In the genomic region with DNA sequence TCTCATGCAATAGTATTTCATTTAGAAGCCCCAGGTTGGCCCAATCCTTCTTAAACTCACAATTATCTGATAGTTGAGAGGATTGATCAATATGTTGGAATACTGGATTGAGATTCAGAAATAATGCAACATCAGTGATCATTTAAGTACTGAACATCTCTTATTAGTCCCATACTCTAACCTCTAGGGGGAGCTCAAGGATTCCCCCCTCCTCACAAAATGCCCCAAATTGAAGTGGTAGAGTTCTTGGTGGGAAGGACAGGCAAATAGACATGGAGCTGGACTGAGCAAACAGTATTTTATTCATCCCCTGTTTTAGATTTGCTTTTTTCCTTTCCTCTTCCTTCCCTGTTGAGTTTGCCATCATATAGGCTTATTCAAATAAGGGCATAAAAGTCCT, we compare ENCODE assay signal across 10 cellular contexts.
DNase-seq lines count a peak whose midpoint lies in the region; ATAC-seq and TF ChIP-seq lines count a peak whose summit lies in the region.
"Had no signal": no experiment of that assay in that cellular context is flagged by ENCODE, and none has a peak within 500 bp of the region (broad histone marks: within the 10 kb centered on the region; RNA-seq: fewer than 3 reads in every experiment).

No MANE protein-coding gene starts in this region.

- H3K79me2 ChIP-seq in SK-N-SH (ENCODE audit: insufficient read depth) = no peaks in the 10 kb centered on the region
- no peaks in the 10 kb centered on the region for H3K79me2 ChIP-seq in smooth muscle cell (ENCODE audit: low read depth)
- H3K79me2 ChIP-seq in GM23248 (ENCODE audit: insufficient read depth) = no peaks in the 10 kb centered on the region

- no peak for DNase-seq in SK-N-SH
- DNase-seq in NB4 (ENCODE audit: low read depth) = peak; percentile 32
- DNase-seq in chondrocyte (ENCODE audit: low spot score) = no peak
- no peak for DNase-seq in smooth muscle cell (lab: John Stamatoyannopoulos, UW; ENCODE audit: unreplicated experiment)
- DNase-seq in GM23248 = no peak
- DNase-seq: activated CD4-positive, alpha-beta T cell treated with anti-CD3 and anti-CD28 coated beads for 36 hours; DMS79 treated with DMSO at 0.1 percent for 48 hours had no signal

- H3K27ac ChIP-seq in SK-N-SH (ENCODE audit: low read depth in 2 of 2, low read length in 1 of 2) (no peak overlapping the region), smooth muscle cell (ENCODE audit: low read depth) (no peak overlapping the region), GM23248 (no peak overlapping the region)

- peak; percentile 57 for TF ChIP-seq RAD21 in SK-N-SH (IDR thresholded peaks at IDR 0.05; ENCODE audit: low read length)

- TF ChIP-seq CTCF in SK-N-SH (IDR thresholded peaks at IDR 0.05) (peak; percentile 48), NB4 (IDR thresholded peaks at IDR 0.05; ENCODE audit: low read depth, low read length) (peak; percentile 56), chondrocyte (IDR thresholded peaks at IDR 0.05) (peak; percentile 71), smooth muscle cell (IDR thresholded peaks at IDR 0.05; ENCODE audit: borderline replicate concordance, insufficient read depth, poor library complexity, severe bottlenecking) (peak; percentile 25)

- no peak overlapping the region for H2AFZ ChIP-seq in SK-N-SH (ENCODE audit: low read depth)
- H2AFZ ChIP-seq in smooth muscle cell (ENCODE audit: low read depth) = no peak overlapping the region
- H2AFZ ChIP-seq in GM23248 = no peak overlapping the region

- H3K36me3 Mint-ChIP-seq in chondrocyte (ENCODE audit: low read depth) = peaks cover 4% of the 10 kb centered on the region
- H3K36me3 Mint-ChIP-seq in activated T-helper 17 cell treated with anti-CD3 and anti-CD28 coated beads, Interleukin-2, amount 50 U/mL, for 72 hours (ENCODE audit: low read depth) = no peaks in the 10 kb centered on the region

- no peak overlapping the region for H3K4me3 Mint-ChIP-seq in chondrocyte (ENCODE audit: unreplicated experiment)
- no peak overlapping the region for H3K4me3 Mint-ChIP-seq in activated T-helper 17 cell treated with anti-CD3 and anti-CD28 coated beads, Interleukin-2, amount 50 U/mL, for 72 hours
- H3K4me3 Mint-ChIP-seq: activated CD4-positive, alpha-beta T cell treated with anti-CD3 and anti-CD28 coated beads for 36 hours had no signal

- H3K27me3 Mint-ChIP-seq in chondrocyte (ENCODE audit: low read depth) = no peaks in the 10 kb centered on the region
- H3K27me3 Mint-ChIP-seq in activated T-helper 17 cell treated with anti-CD3 and anti-CD28 coated beads, Interleukin-2, amount 50 U/mL, for 72 hours = peaks cover 28% of the 10 kb centered on the region

- no peaks in the 10 kb centered on the region for H4K20me1 ChIP-seq in SK-N-SH (ENCODE audit: insufficient read depth)
- no peaks in the 10 kb centered on the region for H4K20me1 ChIP-seq in smooth muscle cell (ENCODE audit: low read depth)
- H4K20me1 ChIP-seq in GM23248 (ENCODE audit: insufficient read depth) = no peaks in the 10 kb centered on the region

- H3K4me3 ChIP-seq in SK-N-SH (ENCODE audit: low read depth in 2 of 2, low read length in 1 of 2) (no peak overlapping the region), NB4 (ENCODE audit: low read depth, low read length) (no peak overlapping the region), smooth muscle cell (no peak overlapping the region), GM23248 (no peak overlapping the region)

- no peak overlapping the region for H3K9ac ChIP-seq in SK-N-SH
- H3K9ac ChIP-seq in smooth muscle cell (ENCODE audit: low read depth) = no peak overlapping the region
- no peak overlapping the region for H3K9ac ChIP-seq in GM23248

- H3K27ac Mint-ChIP-seq in chondrocyte (ENCODE audit: unreplicated experiment) = no peak overlapping the region
- no peak overlapping the region for H3K27ac Mint-ChIP-seq in activated T-helper 17 cell treated with anti-CD3 and anti-CD28 coated beads, Interleukin-2, amount 50 U/mL, for 72 hours
- H3K27ac Mint-ChIP-seq: activated CD4-positive, alpha-beta T cell treated with anti-CD3 and anti-CD28 coated beads for 36 hours had no signal

- no peak for ATAC-seq in SK-N-SH treated with all-trans-retinoic acid at 6 μM for 48 hours
- no peak for ATAC-seq in HG03196 (IDR thresholded peaks at IDR 0.05; ENCODE audit: unreplicated experiment)
- no peak for ATAC-seq in activated T-helper 17 cell treated with anti-CD3 and anti-CD28 coated beads, Interleukin-2, amount 50 U/mL, for 72 hours (replicated peaks)
- ATAC-seq: activated CD4-positive, alpha-beta T cell treated with anti-CD3 and anti-CD28 coated beads for 36 hours had no signal

- CTCF ChIA-PET in SK-N-SH (lab: Yijun Ruan, JAX) = interaction anchor here (0.9 to 3.2 kb wide), 10 partner anchors 8 to 194 kb away, joined by 3 to 12 read pairs (median 4); no protein-coding TSS in a partner anchor

- peaks cover 4 to 16% of the 10 kb centered on the region in 2 experiments; a peak in 2 of 4 replicates for H3K4me1 ChIP-seq in SK-N-SH (ENCODE audit: control insufficient read depth in 1 of 2, insufficient read depth in 2 of 2, low read depth in 1 of 2, low read length in 1 of 2)
- no peaks in the 10 kb centered on the region for H3K4me1 ChIP-seq in smooth muscle cell (ENCODE audit: low read depth)
- H3K4me1 ChIP-seq in GM23248 (ENCODE audit: insufficient read depth) = peaks cover 26% of the 10 kb centered on the region

- no peaks in the 10 kb centered on the region for H3K9me3 ChIP-seq in SK-N-SH
- peaks cover 7% of the 10 kb centered on the region for H3K9me3 ChIP-seq in smooth muscle cell (replicated peaks; ENCODE audit: low read depth)
- no peaks in the 10 kb centered on the region for H3K9me3 ChIP-seq in GM23248 (ENCODE audit: low read depth)

- POLR2A ChIA-PET in SK-N-SH (lab: Yijun Ruan, JAX) = no interaction called here

- in situ Hi-C loops in GM23248 (cut with MboI) = no loop called here

- H3K9me2 ChIP-seq in SK-N-SH = no peaks in the 10 kb centered on the region
- H3K9me2 ChIP-seq in GM23248 (ENCODE audit: insufficient read depth) = no peaks in the 10 kb centered on the region

- TF ChIP-seq EP300 in SK-N-SH (IDR thresholded peaks at IDR 0.05; ENCODE audit: borderline replicate concordance in 1 of 2, low read depth in 1 of 2, low read length in 1 of 2) = no peak

- H3K27me3 ChIP-seq in SK-N-SH (ENCODE audit: insufficient read depth) = no peaks in the 10 kb centered on the region
- no peaks in the 10 kb centered on the region for H3K27me3 ChIP-seq in smooth muscle cell (ENCODE audit: low read depth)
- no peaks in the 10 kb centered on the region for H3K27me3 ChIP-seq in GM23248 (replicated peaks; ENCODE audit: insufficient read depth)

- peaks cover 18% of the 10 kb centered on the region for H3K4me1 Mint-ChIP-seq in chondrocyte (ENCODE audit: low read depth)
- H3K4me1 Mint-ChIP-seq in activated T-helper 17 cell treated with anti-CD3 and anti-CD28 coated beads, Interleukin-2, amount 50 U/mL, for 72 hours = peaks cover 4% of the 10 kb centered on the region

- TF ChIP-seq POLR2A in NB4 (IDR thresholded peaks at IDR 0.05; ENCODE audit: extremely low read depth, insufficient read length) = no peak

- H3F3A ChIP-seq in SK-N-SH (replicated peaks; ENCODE audit: insufficient read depth) = peaks cover 19% of the 10 kb centered on the region
- H3F3A ChIP-seq in smooth muscle cell (ENCODE audit: low read depth) = no peaks in the 10 kb centered on the region
- H3F3A ChIP-seq in GM23248 (ENCODE audit: insufficient read depth) = peaks cover 34% of the 10 kb centered on the region

- H3K36me3 ChIP-seq in SK-N-SH (replicated peaks in 1 of 2; ENCODE audit: control insufficient read depth in 1 of 2, insufficient read depth in 2 of 2, low read length in 1 of 2) = peaks cover 0 to 5% of the 10 kb centered on the region in 2 experiments
- no peaks in the 10 kb centered on the region for H3K36me3 ChIP-seq in smooth muscle cell (ENCODE audit: low read depth)
- peaks cover 7% of the 10 kb centered on the region; the same call in 1 of the 2 replicates for H3K36me3 ChIP-seq in GM23248 (ENCODE audit: low read depth)

- H3K4me2 ChIP-seq in SK-N-SH = no peak overlapping the region
- no peak overlapping the region for H3K4me2 ChIP-seq in smooth muscle cell
- H3K4me2 ChIP-seq in GM23248 (ENCODE audit: unreplicated experiment) = no peak overlapping the region

- H3K9me3 Mint-ChIP-seq in chondrocyte (ENCODE audit: low read depth) = peaks cover 9% of the 10 kb centered on the region
- H3K9me3 Mint-ChIP-seq in activated T-helper 17 cell treated with anti-CD3 and anti-CD28 coated beads, Interleukin-2, amount 50 U/mL, for 72 hours = peaks cover 7% of the 10 kb centered on the region

TF ChIP-seq in SK-N-SH, 30 proteins besides CTCF, POLR2A, EP300 and RAD21:
- TF ChIP-seq USF2 (IDR thresholded peaks at IDR 0.05; ENCODE audit: borderline replicate concordance, low read depth, low read length) (no peak), SMC3 (IDR thresholded peaks at IDR 0.05; ENCODE audit: low read depth, low read length) (peak; percentile 41), ELF1 (IDR thresholded peaks at IDR 0.05) (no peak)

TF ChIP-seq in SK-N-SH treated with all-trans-retinoic acid at 6 μM for 48 hours, 23 proteins besides CTCF, POLR2A, EP300 and RAD21:
- TF ChIP-seq TCF4 (CRISPR knock-in tag; IDR thresholded peaks at IDR 0.05; ENCODE audit: borderline replicate concordance) (no peak), ZNF8 (CRISPR knock-in tag; IDR thresholded peaks at IDR 0.05) (no peak), ESRRG (CRISPR knock-in tag; IDR thresholded peaks at IDR 0.05) (no peak), OSR1 (CRISPR knock-in tag; IDR thresholded peaks at IDR 0.05) (no peak)
